33 cellular contexts compared by ENCODE assay signal in the genomic region with DNA sequence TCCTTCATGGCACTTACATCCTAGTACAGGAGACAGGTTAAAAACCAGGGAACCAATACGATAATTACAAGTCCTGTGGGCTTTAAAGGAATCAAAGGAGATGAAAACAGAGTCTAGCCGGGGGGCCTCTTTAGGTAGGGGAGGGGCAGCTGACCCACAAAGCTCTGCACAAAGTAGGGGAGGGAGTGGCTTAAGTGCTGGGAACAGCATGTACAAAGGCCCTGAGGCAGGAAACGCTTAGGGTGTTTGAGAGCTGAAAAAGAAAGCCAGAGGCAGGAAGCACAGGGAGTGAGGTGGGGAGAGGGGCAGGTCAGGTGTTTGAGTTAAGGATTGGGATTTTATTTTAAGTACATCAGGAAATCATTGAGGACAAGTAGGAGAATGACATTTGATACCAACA.
"Had no signal": no experiment of that assay in that cellular context is flagged by ENCODE, and none has a peak within 500 bp of the region (broad histone marks: within the 10 kb centered on the region; RNA-seq: fewer than 3 reads in every experiment).

No MANE protein-coding gene starts in this region.

- H3K27me3 Mint-ChIP-seq: activated CD4-positive, alpha-beta memory T cell treated with anti-CD3 and anti-CD28 coated beads, Interleukin-2, amount 10 ng/mL, durations not matched to agents 7 days and 5 days; activated CD4-positive, alpha-beta T cell treated with anti-CD3 and anti-CD28 coated beads, Interleukin-2, amount 10 ng/mL, durations not matched to agents 7 days and 5 days; activated CD8-positive, alpha-beta memory T cell treated with anti-CD3 and anti-CD28 coated beads, Interleukin-2, amount 10 ng/mL, durations not matched to agents 7 days and 5 days; activated naive CD4-positive, alpha-beta T cell treated with anti-CD3 and anti-CD28 coated beads, Interleukin-2, amount 50 U/mL, for 24 hours; activated naive CD8-positive, alpha-beta T cell treated with anti-CD3 and anti-CD28 coated beads, Interleukin-2, amount 50 U/mL, for 24 hours; naive thymus-derived CD4-positive, alpha-beta T cell; stimulated activated memory B cell treated with anti-CD40 and anti-IgM and Interleukin-4, amounts not matched to agents 10 μg/mL and 1 μg/mL and 100 μg/mL, for 72 hours had no signal

- ATAC-seq: activated CD4-positive, CD25-positive, alpha-beta regulatory T cell treated with anti-CD3 and anti-CD28 coated beads, Interleukin-2, amount 50 U/mL, for 24 hours; activated CD8-positive, alpha-beta memory T cell treated with anti-CD3 and anti-CD28 coated beads, Interleukin-2, amount 10 ng/mL, durations not matched to agents 7 days and 5 days; activated naive CD8-positive, alpha-beta T cell treated with anti-CD3 and anti-CD28 coated beads, Interleukin-2, amount 50 U/mL, for 24 hours; gastroesophageal sphincter; left colon; naive thymus-derived CD4-positive, alpha-beta T cell; stimulated activated memory B cell treated with anti-CD40 and anti-IgM and Interleukin-4, amounts not matched to agents 10 μg/mL and 1 μg/mL and 100 μg/mL, for 72 hours had no signal

- H3K27ac ChIP-seq: gastroesophageal sphincter, hepatocyte, parathyroid adenoma, right atrium auricular region, testis, transverse colon, VCaP had no signal

- H3K27ac Mint-ChIP-seq: activated CD4-positive, alpha-beta memory T cell treated with anti-CD3 and anti-CD28 coated beads, Interleukin-2, amount 10 ng/mL, durations not matched to agents 7 days and 5 days; activated CD4-positive, alpha-beta T cell treated with anti-CD3 and anti-CD28 coated beads, Interleukin-2, amount 10 ng/mL, durations not matched to agents 7 days and 5 days; activated CD8-positive, alpha-beta memory T cell treated with anti-CD3 and anti-CD28 coated beads, Interleukin-2, amount 10 ng/mL, durations not matched to agents 7 days and 5 days; activated naive CD4-positive, alpha-beta T cell treated with anti-CD3 and anti-CD28 coated beads, Interleukin-2, amount 50 U/mL, for 24 hours; activated naive CD8-positive, alpha-beta T cell treated with anti-CD3 and anti-CD28 coated beads, Interleukin-2, amount 50 U/mL, for 24 hours; activated T-helper 2 cell treated with anti-CD3 and anti-CD28 coated beads, Interferon-gamma antibody, Interleukin-2, Interleukin-4, amounts not matched to agents 10 μg/mL and 5 μg/mL and 100 μg/mL, durations not matched to agents 14 hours and 24 hours and 36 hours; mesothelial cell of epicardium; stimulated activated memory B cell treated with anti-CD40 and anti-IgM and Interleukin-4, amounts not matched to agents 10 μg/mL and 1 μg/mL and 100 μg/mL, for 72 hours had no signal

- DNase-seq: activated CD4-positive, alpha-beta memory T cell treated with anti-CD3 and anti-CD28 coated beads, Interleukin-2, amount 10 ng/mL, durations not matched to agents 7 days and 5 days; activated CD4-positive, alpha-beta T cell treated with anti-CD3 and anti-CD28 coated beads, Interleukin-2, amount 10 ng/mL, durations not matched to agents 7 days and 5 days; activated CD8-positive, alpha-beta memory T cell treated with anti-CD3 and anti-CD28 coated beads, Interleukin-2, amount 10 ng/mL, durations not matched to agents 7 days and 5 days; activated naive CD8-positive, alpha-beta T cell treated with anti-CD3 and anti-CD28 coated beads, Interleukin-2, amount 50 U/mL, for 24 hours; activated T-cell treated with anti-CD3 and anti-CD28 coated beads, Interleukin-2, amount 50 U/mL, for 48 hours; amygdala; central memory CD4-positive, alpha-beta T cell; dermis blood vessel endothelial cell; effector CD4-positive, alpha-beta T cell; erythroblast; kidney; left colon; mammary epithelial cell; naive thymus-derived CD4-positive, alpha-beta T cell; occipital lobe; stimulated activated CD4-positive, alpha-beta T cell treated with anti-CD3 and anti-CD28 coated beads, Interleukin-1b, Interleukin-23, amount 100 ng/mL, for 48 hours; stimulated activated CD4-positive, alpha-beta T cell treated with anti-CD3 and anti-CD28 coated beads, Interleukin-4, amount 100 ng/mL, for 4 hours; stimulated activated CD8-positive, alpha-beta memory T cell treated with anti-CD3 and anti-CD28 coated beads, Interleukin-4, amount 100 ng/mL, for 48 hours; T-helper 9 cell; testis; transverse colon had no signal

- H3K4me3 Mint-ChIP-seq: activated CD4-positive, alpha-beta memory T cell treated with anti-CD3 and anti-CD28 coated beads, Interleukin-2, amount 10 ng/mL, durations not matched to agents 7 days and 5 days; activated CD4-positive, alpha-beta T cell treated with anti-CD3 and anti-CD28 coated beads, Interleukin-2, amount 10 ng/mL, durations not matched to agents 7 days and 5 days; activated CD8-positive, alpha-beta memory T cell treated with anti-CD3 and anti-CD28 coated beads, Interleukin-2, amount 10 ng/mL, durations not matched to agents 7 days and 5 days; activated naive CD4-positive, alpha-beta T cell treated with anti-CD3 and anti-CD28 coated beads, Interleukin-2, amount 50 U/mL, for 24 hours; activated naive CD8-positive, alpha-beta T cell treated with anti-CD3 and anti-CD28 coated beads, Interleukin-2, amount 50 U/mL, for 24 hours; mesothelial cell of epicardium; naive thymus-derived CD4-positive, alpha-beta T cell; neural crest cell; stimulated activated memory B cell treated with anti-CD40 and anti-IgM and Interleukin-4, amounts not matched to agents 10 μg/mL and 1 μg/mL and 100 μg/mL, for 72 hours had no signal

- H3K9me3 Mint-ChIP-seq: activated CD4-positive, alpha-beta memory T cell treated with anti-CD3 and anti-CD28 coated beads, Interleukin-2, amount 10 ng/mL, durations not matched to agents 7 days and 5 days; activated CD4-positive, alpha-beta T cell treated with anti-CD3 and anti-CD28 coated beads, Interleukin-2, amount 10 ng/mL, durations not matched to agents 7 days and 5 days; activated naive CD4-positive, alpha-beta T cell treated with anti-CD3 and anti-CD28 coated beads, Interleukin-2, amount 50 U/mL, for 24 hours; activated naive CD8-positive, alpha-beta T cell treated with anti-CD3 and anti-CD28 coated beads, Interleukin-2, amount 50 U/mL, for 24 hours; activated T-helper 2 cell treated with anti-CD3 and anti-CD28 coated beads, Interferon-gamma antibody, Interleukin-2, Interleukin-4, amounts not matched to agents 10 μg/mL and 5 μg/mL and 100 μg/mL, durations not matched to agents 14 hours and 24 hours and 36 hours; mesothelial cell of epicardium; naive thymus-derived CD4-positive, alpha-beta T cell; neural crest cell; stimulated activated memory B cell treated with anti-CD40 and anti-IgM and Interleukin-4, amounts not matched to agents 10 μg/mL and 1 μg/mL and 100 μg/mL, for 72 hours had no signal

- H3K4me3 ChIP-seq: gastroesophageal sphincter, hepatocyte, right atrium auricular region, smooth muscle cell, testis, transverse colon had no signal
